Comparison of ENCODE assay signal across 8 cellular contexts in the genomic region with DNA sequence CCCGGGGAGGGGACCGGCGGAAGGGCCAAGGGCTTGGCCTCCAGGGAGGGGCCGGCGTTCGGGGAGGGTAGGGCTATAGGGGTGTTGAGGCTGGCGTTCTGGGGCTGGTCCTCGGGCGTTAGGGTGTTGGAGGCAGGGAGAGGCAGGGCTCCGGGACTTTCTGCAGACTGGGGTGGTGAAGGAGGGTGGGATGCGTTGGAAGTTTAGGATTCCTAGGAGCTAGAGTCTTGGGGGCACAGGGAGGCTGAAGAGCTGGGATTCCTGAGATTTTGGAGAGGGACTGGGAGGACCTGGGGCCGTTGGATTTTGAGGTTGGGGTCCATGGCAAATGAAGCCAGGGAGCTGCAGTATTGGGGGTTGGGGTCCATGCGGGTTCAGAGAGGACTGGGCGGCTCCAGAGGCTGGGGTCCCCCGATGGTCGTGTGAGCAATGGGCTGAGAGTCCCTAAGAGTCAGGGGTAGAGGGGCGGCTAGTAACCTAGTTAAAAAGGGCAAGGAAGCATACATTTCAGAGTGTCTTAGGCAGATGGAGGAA. TPM values are rescaled to one million over a fixed set of nuclear protein-coding genes. Genes with fewer than 3 reads are reported as not detected.
A peak's percentile ranks its signal among the peaks of the same experiment; 100 is the strongest.
DNase-seq lines count a peak whose midpoint lies in the region; ATAC-seq and TF ChIP-seq lines count a peak whose summit lies in the region.

No MANE protein-coding gene starts in this region.

- peaks cover 21% of the 10 kb centered on the region for H3K4me1 Mint-ChIP-seq in HFFc6 (ENCODE audit: low read depth)
- peaks cover 30% of the 10 kb centered on the region for H3K4me1 Mint-ChIP-seq in activated T-helper 1 cell treated with anti-CD3 and anti-CD28 coated beads, Interleukin-12 subunit alpha, Interleukin-12 subunit beta, Interleukin-2, Interleukin-4 antibody, amounts not matched to agents 30 ng/mL and 10 ng/mL and 1 ng/mL, durations not matched to agents 14 hours and 24 hours and 36 hours (ENCODE audit: low read depth)

- H3K4me3 Mint-ChIP-seq in HFFc6, result peak overlapping the region; percentile 96
- H3K4me3 Mint-ChIP-seq in activated T-helper 1 cell treated with anti-CD3 and anti-CD28 coated beads, Interleukin-12 subunit alpha, Interleukin-12 subunit beta, Interleukin-2, Interleukin-4 antibody, amounts not matched to agents 30 ng/mL and 10 ng/mL and 1 ng/mL, durations not matched to agents 14 hours and 24 hours and 36 hours, result peak overlapping the region; percentile 95

- no peak for TF ChIP-seq POLR2A in testis (IDR thresholded peaks at IDR 0.05)

- WGBS in testis, 2 donors, result 1 to 3% methylated on average over 17 of the region's 17 CpGs

- H3K27ac ChIP-seq in testis, result peak overlapping the region; percentile 80 to 84

- TF ChIP-seq CTCF in AG10803 (conservative IDR thresholded peaks at IDR 0.05; ENCODE audit: low read length) (no peak), HFFc6 (IDR thresholded peaks at IDR 0.05) (no peak), testis (IDR thresholded peaks at IDR 0.05) (no peak)

- ATAC-seq in HG03565 (IDR thresholded peaks at IDR 0.05; ENCODE audit: unreplicated experiment), result no peak

- no peak for DNase-seq in AG10803 (ENCODE audit: low read depth)
- no peak for DNase-seq in HFFc6
- DNase-seq in activated T-helper 1 cell treated with anti-CD3 and anti-CD28 coated beads, Interleukin-12 subunit alpha, Interleukin-12 subunit beta, Interleukin-2, Interleukin-4 antibody, amounts not matched to agents 30 ng/mL and 10 ng/mL and 1 ng/mL, durations not matched to agents 14 hours and 24 hours and 36 hours (ENCODE audit: low spot score), result no peak
- DNase-seq in iPS-NIHi7 (ENCODE audit: extremely low spot score), result peak; percentile 56
- no peak for DNase-seq in testis
- DNase-seq in GDM1 (lab: John Stamatoyannopoulos, UW), result no peak
- no peak for DNase-seq in UCSD-AML1 (lab: John Stamatoyannopoulos, UW; ENCODE audit: unreplicated experiment)

- H3K4me3 ChIP-seq in AG10803 (ENCODE audit: low read length) (peak overlapping the region; percentile 74), testis (peak overlapping the region; percentile 79 to 89)

- peaks cover 9% of the 10 kb centered on the region for H3K4me1 ChIP-seq in testis

- no peaks in the 10 kb centered on the region for H3K9me3 Mint-ChIP-seq in HFFc6
- H3K9me3 Mint-ChIP-seq in activated T-helper 1 cell treated with anti-CD3 and anti-CD28 coated beads, Interleukin-12 subunit alpha, Interleukin-12 subunit beta, Interleukin-2, Interleukin-4 antibody, amounts not matched to agents 30 ng/mL and 10 ng/mL and 1 ng/mL, durations not matched to agents 14 hours and 24 hours and 36 hours, result no peaks in the 10 kb centered on the region

- no peaks in the 10 kb centered on the region for H3K9me3 ChIP-seq in testis

- no peaks in the 10 kb centered on the region for H3K36me3 ChIP-seq in testis (ENCODE audit: low read depth, missing control alignments)

- intact Hi-C loops in activated T-helper 1 cell treated with anti-CD3 and anti-CD28 coated beads, Interleukin-12 subunit alpha, Interleukin-12 subunit beta, Interleukin-2, Interleukin-4 antibody, amounts not matched to agents 30 ng/mL and 10 ng/mL and 1 ng/mL, durations not matched to agents 14 hours and 24 hours and 36 hours (cut with micrococcal nuclease), result loop anchor here (5.0 kb wide), 1 partner anchor 399 kb away; the partner anchor contains the start of gene SGF29
- intact Hi-C loops in testis (cut with DNase I; ENCODE audit: low total_unique reads), result no loop called here

- H3K27ac Mint-ChIP-seq in HFFc6, result peak overlapping the region; percentile 78
- H3K27ac Mint-ChIP-seq in activated T-helper 1 cell treated with anti-CD3 and anti-CD28 coated beads, Interleukin-12 subunit alpha, Interleukin-12 subunit beta, Interleukin-2, Interleukin-4 antibody, amounts not matched to agents 30 ng/mL and 10 ng/mL and 1 ng/mL, durations not matched to agents 14 hours and 24 hours and 36 hours, result peak overlapping the region; percentile 78

- H3K27me3 ChIP-seq in testis, result no peaks in the 10 kb centered on the region

- peaks cover 2% of the 10 kb centered on the region; the same call in 1 of the 2 replicates for H3K36me3 Mint-ChIP-seq in HFFc6 (ENCODE audit: low read depth)
- H3K36me3 Mint-ChIP-seq in activated T-helper 1 cell treated with anti-CD3 and anti-CD28 coated beads, Interleukin-12 subunit alpha, Interleukin-12 subunit beta, Interleukin-2, Interleukin-4 antibody, amounts not matched to agents 30 ng/mL and 10 ng/mL and 1 ng/mL, durations not matched to agents 14 hours and 24 hours and 36 hours (ENCODE audit: low read depth), result peaks cover 22% of the 10 kb centered on the region

- peaks cover 2% of the 10 kb centered on the region for H3K27me3 Mint-ChIP-seq in HFFc6 (ENCODE audit: insufficient read depth)
- no peaks in the 10 kb centered on the region for H3K27me3 Mint-ChIP-seq in activated T-helper 1 cell treated with anti-CD3 and anti-CD28 coated beads, Interleukin-12 subunit alpha, Interleukin-12 subunit beta, Interleukin-2, Interleukin-4 antibody, amounts not matched to agents 30 ng/mL and 10 ng/mL and 1 ng/mL, durations not matched to agents 14 hours and 24 hours and 36 hours (ENCODE audit: insufficient read depth)

RNA-seq across cellular contexts. Expression of gene NFATC2IP, which starts 0.7 kb away (rescaled TPM):
- 10 to 100 TPM; 18.1 to 21.9 (median 19.9) TPM for total RNA-seq in HFFc6 (2021; fragmentation: NEBNext Ultra II Directional; extraction: Animal tissue kit (Norgen Biotek cat#: 25700))
- 110 and 111 TPM in 2 replicates for total RNA-seq in activated T-helper 1 cell treated with anti-CD3 and anti-CD28 coated beads, Interleukin-12 subunit alpha, Interleukin-12 subunit beta, Interleukin-2, Interleukin-4 antibody, amounts not matched to agents 30 ng/mL and 10 ng/mL and 1 ng/mL, durations not matched to agents 14 hours and 24 hours and 36 hours
- 100 to 1,000 TPM in 1 of 2 donors, 10 to 100 TPM in 1; 81.1 to 111 TPM for total RNA-seq in testis
- 69.0 TPM for polyA plus RNA-seq in testis (ENCODE audit: insufficient read depth, low read depth, low replicate concordance)

RNA-seq across cellular contexts. Expression of gene CD19, which starts 19.7 kb away (rescaled TPM):
- not detected for total RNA-seq in HFFc6 (2021; fragmentation: NEBNext Ultra II Directional; extraction: Animal tissue kit (Norgen Biotek cat#: 25700))
- total RNA-seq in activated T-helper 1 cell treated with anti-CD3 and anti-CD28 coated beads, Interleukin-12 subunit alpha, Interleukin-12 subunit beta, Interleukin-2, Interleukin-4 antibody, amounts not matched to agents 30 ng/mL and 10 ng/mL and 1 ng/mL, durations not matched to agents 14 hours and 24 hours and 36 hours, result not detected in 2 replicates
- total RNA-seq in testis, result 1 to 10 TPM; 2.0 to 4.3 TPM
- 7.7 TPM for polyA plus RNA-seq in testis (ENCODE audit: insufficient read depth, low read depth, low replicate concordance)

RNA-seq across cellular contexts. Expression of gene SPNS1, which starts 23.1 kb away (rescaled TPM):
- total RNA-seq in HFFc6 (2021; fragmentation: NEBNext Ultra II Directional; extraction: Animal tissue kit (Norgen Biotek cat#: 25700)), result 10 to 100 TPM; 36.9 to 43.0 (median 39.9) TPM
- total RNA-seq in activated T-helper 1 cell treated with anti-CD3 and anti-CD28 coated beads, Interleukin-12 subunit alpha, Interleukin-12 subunit beta, Interleukin-2, Interleukin-4 antibody, amounts not matched to agents 30 ng/mL and 10 ng/mL and 1 ng/mL, durations not matched to agents 14 hours and 24 hours and 36 hours, result 21.2 and 26.9 TPM in 2 replicates
- total RNA-seq in testis, result 10 to 100 TPM; 51.7 to 56.9 TPM
- 32.0 TPM for polyA plus RNA-seq in testis (ENCODE audit: insufficient read depth, low read depth, low replicate concordance)

RNA-seq across cellular contexts. Expression of gene RABEP2, which starts 26.4 kb away (rescaled TPM):
- total RNA-seq in HFFc6 (2021; fragmentation: NEBNext Ultra II Directional; extraction: Animal tissue kit (Norgen Biotek cat#: 25700)), result 10 to 100 TPM; 19.8 to 24.9 (median 21.9) TPM
- total RNA-seq in activated T-helper 1 cell treated with anti-CD3 and anti-CD28 coated beads, Interleukin-12 subunit alpha, Interleukin-12 subunit beta, Interleukin-2, Interleukin-4 antibody, amounts not matched to agents 30 ng/mL and 10 ng/mL and 1 ng/mL, durations not matched to agents 14 hours and 24 hours and 36 hours, result 18.3 and 21.1 TPM in 2 replicates
- total RNA-seq in testis, result 10 to 100 TPM; 43.3 to 51.8 TPM
- polyA plus RNA-seq in testis (ENCODE audit: insufficient read depth, low read depth, low replicate concordance), result 14.2 TPM

RNA-seq across cellular contexts. Expression of gene LAT, which starts 33.4 kb away (rescaled TPM):
- total RNA-seq in HFFc6 (2021; fragmentation: NEBNext Ultra II Directional; extraction: Animal tissue kit (Norgen Biotek cat#: 25700)), result 1 to 10 TPM; 2.9 to 5.0 (median 4.4) TPM
- 230 and 234 TPM in 2 replicates for total RNA-seq in activated T-helper 1 cell treated with anti-CD3 and anti-CD28 coated beads, Interleukin-12 subunit alpha, Interleukin-12 subunit beta, Interleukin-2, Interleukin-4 antibody, amounts not matched to agents 30 ng/mL and 10 ng/mL and 1 ng/mL, durations not matched to agents 14 hours and 24 hours and 36 hours
- 1 to 10 TPM; 7.4 to 9.0 TPM for total RNA-seq in testis
- polyA plus RNA-seq in testis (ENCODE audit: insufficient read depth, low read depth, low replicate concordance), result 8.4 TPM
